24 cellular contexts compared by ENCODE assay signal in the genomic region with DNA sequence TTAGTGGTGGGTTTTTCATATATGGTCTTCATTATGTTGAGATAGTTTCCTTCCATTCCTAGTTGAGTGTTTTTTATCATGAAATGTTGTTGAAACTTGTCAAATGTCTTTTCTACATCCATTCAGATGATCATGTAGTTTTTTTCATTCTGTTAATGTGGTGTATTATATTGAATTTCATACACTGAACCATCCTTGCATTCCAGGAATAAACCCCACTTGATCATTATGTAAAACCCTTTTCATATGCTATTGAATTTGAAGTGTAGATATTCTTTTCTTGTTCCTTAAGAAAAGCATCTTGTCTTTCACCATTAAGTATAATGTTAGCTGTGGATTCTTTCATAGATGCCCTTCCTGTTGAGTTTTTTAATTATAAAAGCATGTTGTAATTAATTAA.
"Had no signal": no experiment of that assay in that cellular context is flagged by ENCODE, and none has a peak within 500 bp of the region (broad histone marks: within the 10 kb centered on the region; RNA-seq: fewer than 3 reads in every experiment).

No MANE protein-coding gene starts in this region.

- H3K27ac ChIP-seq: lower lobe of right lung, right atrium auricular region, skin epidermis, suprapubic skin had no signal

- H3K36me3 ChIP-seq: lower lobe of right lung had no signal

- H3K4me1 ChIP-seq: suprapubic skin had no signal

- H3K4me3 ChIP-seq: lower lobe of right lung, right atrium auricular region, skin epidermis, suprapubic skin had no signal

- H3K27me3 Mint-ChIP-seq: activated CD4-positive, alpha-beta memory T cell treated with anti-CD3 and anti-CD28 coated beads, Interleukin-2, amount 10 ng/mL, durations not matched to agents 7 days and 5 days; activated naive CD4-positive, alpha-beta T cell treated with anti-CD3 and anti-CD28 coated beads, Interleukin-2, amount 50 U/mL, for 24 hours; brain; central memory CD8-positive, alpha-beta T cell; T-helper 17 cell had no signal

- H3K4me3 Mint-ChIP-seq: activated CD4-positive, alpha-beta memory T cell treated with anti-CD3 and anti-CD28 coated beads, Interleukin-2, amount 10 ng/mL, durations not matched to agents 7 days and 5 days; activated naive CD4-positive, alpha-beta T cell treated with anti-CD3 and anti-CD28 coated beads, Interleukin-2, amount 50 U/mL, for 24 hours; activated T-cell treated with anti-CD3 and anti-CD28 coated beads, Interleukin-2, amount 50 U/mL, for 4 hours; brain; central memory CD8-positive, alpha-beta T cell; immature natural killer cell; mesothelial cell of epicardium; nephron progenitor cell; T-helper 17 cell had no signal

- ATAC-seq: activated T-cell treated with anti-CD3 and anti-CD28 coated beads, Interleukin-2, amount 50 U/mL, for 4 hours; lower lobe of right lung; T-helper 17 cell had no signal

- DNase-seq: activated CD4-positive, alpha-beta memory T cell treated with anti-CD3 and anti-CD28 coated beads, Interleukin-2, amount 10 ng/mL, durations not matched to agents 7 days and 5 days; activated CD4-positive, alpha-beta T cell treated with anti-CD3 and anti-CD28 coated beads for 4 hours; activated effector memory CD4-positive, alpha-beta T cell treated with Interleukin-2 at 50 U/mL for 16 hours; activated T-cell treated with anti-CD3 and anti-CD28 coated beads, Interleukin-2, amount 50 U/mL, for 4 hours; amygdala; cortex of kidney; effector CD4-positive, alpha-beta T cell; foreskin melanocyte; head of caudate nucleus; immature natural killer cell; lower lobe of right lung; nephron progenitor cell; occipital lobe; stimulated activated CD4-positive, alpha-beta T cell treated with anti-CD3 and anti-CD28 coated beads, Interleukin-4, amount 100 ng/mL, for 24 hours; stimulated activated naive CD4-positive, alpha-beta T cell treated with Interleukin-2 at 50 U/mL for 16 hours; T-helper 17 cell; trophoblast cell had no signal

- H3K27me3 ChIP-seq: right atrium auricular region, suprapubic skin had no signal

- H3K4me1 Mint-ChIP-seq: brain, mesothelial cell of epicardium, nephron progenitor cell had no signal

- H3K27ac Mint-ChIP-seq: activated CD4-positive, alpha-beta memory T cell treated with anti-CD3 and anti-CD28 coated beads, Interleukin-2, amount 10 ng/mL, durations not matched to agents 7 days and 5 days; activated naive CD4-positive, alpha-beta T cell treated with anti-CD3 and anti-CD28 coated beads, Interleukin-2, amount 50 U/mL, for 24 hours; brain; mesothelial cell of epicardium; nephron progenitor cell; T-helper 17 cell had no signal
